Comparison of ENCODE assay signal across 1 cellular context in genomic region chr6:20028143-20028542, GRCh38.
TF ChIP-seq lines count a peak whose summit lies in the region.

No MANE protein-coding gene starts in this region.

TF ChIP-seq in K562, 482 proteins besides CTCF, POLR2A, EP300 and RAD21 (continued from another document):
- no peak for TF ChIP-seq ARID4B (CRISPR knock-in tag; IDR thresholded peaks at IDR 0.05)
- TF ChIP-seq ZNF165 (CRISPR knock-in tag; IDR thresholded peaks at IDR 0.05; ENCODE audit: borderline replicate concordance): no peak
- TF ChIP-seq, protein P1, sequence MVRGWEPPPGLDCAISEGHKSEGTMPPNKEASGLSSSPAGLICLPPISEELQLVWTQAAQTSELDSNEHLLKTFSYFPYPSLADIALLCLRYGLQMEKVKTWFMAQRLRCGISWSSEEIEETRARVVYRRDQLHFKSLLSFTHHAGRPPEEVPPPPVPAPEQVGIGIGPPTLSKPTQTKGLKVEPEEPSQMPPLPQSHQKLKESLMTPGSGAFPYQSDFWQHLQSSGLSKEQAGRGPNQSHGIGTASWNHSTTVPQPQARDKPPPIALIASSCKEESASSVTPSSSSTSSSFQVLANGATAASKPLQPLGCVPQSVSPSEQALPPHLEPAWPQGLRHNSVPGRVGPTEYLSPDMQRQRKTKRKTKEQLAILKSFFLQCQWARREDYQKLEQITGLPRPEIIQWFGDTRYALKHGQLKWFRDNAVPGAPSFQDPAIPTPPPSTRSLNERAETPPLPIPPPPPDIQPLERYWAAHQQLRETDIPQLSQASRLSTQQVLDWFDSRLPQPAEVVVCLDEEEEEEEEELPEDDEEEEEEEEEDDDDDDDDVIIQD (CRISPR knock-in tag; IDR thresholded peaks at IDR 0.05): no peak
- TF ChIP-seq CREB1 (IDR thresholded peaks at IDR 0.05): no peak
- TF ChIP-seq CREB1 (CRISPR knock-in tag; IDR thresholded peaks at IDR 0.05): no peak
- no peak for TF ChIP-seq BCL6 (CRISPR knock-in tag; IDR thresholded peaks at IDR 0.05)
- TF ChIP-seq SP2 (IDR thresholded peaks at IDR 0.05; ENCODE audit: extremely low read depth, low read depth, low read length, poor library complexity, severe bottlenecking): no peak
- no peak for TF ChIP-seq CEBPG (CRISPR knock-in tag; IDR thresholded peaks at IDR 0.05)
- no peak for TF ChIP-seq CEBPG (tag; conservative IDR thresholded peaks at IDR 0.05 in 1 of 2, IDR thresholded peaks at IDR 0.05 in 1 of 2)
- TF ChIP-seq OTX1 (CRISPR knock-in tag; IDR thresholded peaks at IDR 0.05): no peak
- no peak for TF ChIP-seq NR1H2 (CRISPR knock-in tag; IDR thresholded peaks at IDR 0.05)
- TF ChIP-seq BRD9 (IDR thresholded peaks at IDR 0.05; ENCODE audit: low read depth, partially characterized antibody): no peak
- no peak for TF ChIP-seq ELK1 (CRISPR knock-in tag; IDR thresholded peaks at IDR 0.05)
- TF ChIP-seq MEIS2 (IDR thresholded peaks at IDR 0.05; ENCODE audit: partially characterized antibody): no peak
- TF ChIP-seq KLF16 (IDR thresholded peaks at IDR 0.05): no peak
TF ChIP-seq in K562: peak in this region for 0.
